21 cellular contexts compared by ENCODE assay signal in the genomic region with DNA sequence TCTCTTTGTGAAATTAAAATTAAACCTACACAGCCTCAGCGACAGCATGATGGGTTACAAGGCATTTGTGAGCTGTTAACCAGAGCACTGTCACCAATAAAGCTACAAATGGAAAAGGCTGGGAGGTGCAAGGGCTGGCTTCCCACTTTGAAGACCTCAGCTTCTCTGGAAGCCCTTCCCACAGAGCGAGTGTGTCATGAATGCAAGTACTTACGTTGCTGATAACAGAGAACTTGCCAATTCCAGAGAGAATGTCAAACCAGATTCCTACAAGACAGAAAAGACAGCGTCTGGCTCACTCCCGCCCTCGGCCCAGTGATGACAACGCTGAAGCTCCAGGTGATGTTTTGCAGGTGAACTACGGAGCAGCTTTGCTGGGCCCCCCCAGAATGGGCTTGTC.
DNase-seq lines count a peak whose midpoint lies in the region; ATAC-seq and TF ChIP-seq lines count a peak whose summit lies in the region.
"Had no signal": no experiment of that assay in that cellular context is flagged by ENCODE, and none has a peak within 500 bp of the region (broad histone marks: within the 10 kb centered on the region; RNA-seq: fewer than 3 reads in every experiment).

No MANE protein-coding gene starts in this region.

- no peaks in the 10 kb centered on the region for H3K9me3 Mint-ChIP-seq in mesothelial cell of epicardium
- H3K9me3 Mint-ChIP-seq in stimulated activated memory B cell treated with anti-CD40 and anti-IgM and Interleukin-4, amounts not matched to agents 10 μg/mL and 1 μg/mL and 100 μg/mL, for 72 hours = no peaks in the 10 kb centered on the region

- H3K9me3 ChIP-seq in right cardiac atrium (ENCODE audit: control insufficient read depth, low read length) (no peaks in the 10 kb centered on the region), right atrium auricular region (no peaks in the 10 kb centered on the region)
- H3K9me3 ChIP-seq: SJSA1 had no signal

- no peak overlapping the region for H3K4me3 Mint-ChIP-seq in mesothelial cell of epicardium
- H3K4me3 Mint-ChIP-seq in stimulated activated memory B cell treated with anti-CD40 and anti-IgM and Interleukin-4, amounts not matched to agents 10 μg/mL and 1 μg/mL and 100 μg/mL, for 72 hours = no peak overlapping the region
- H3K4me3 Mint-ChIP-seq: CD14-positive monocyte; CD8-positive, alpha-beta memory T cell had no signal

- DNase-seq in right cardiac atrium (no peak), right atrium auricular region (ENCODE audit: low spot score) (no peak), dermis blood vessel endothelial cell (peak; percentile 64), mesothelial cell of epicardium (ENCODE audit: low spot score in 2 of 2, unreplicated experiment in 2 of 2) (no peak), NCI-H69 (lab: John Stamatoyannopoulos, UW) (no peak), OCI-M2 (lab: John Stamatoyannopoulos, UW; ENCODE audit: unreplicated experiment) (no peak)
- DNase-seq: CD8-positive, alpha-beta memory T cell; DMS 273 treated with DMSO at 0.1 percent for 48 hours; GF-D8; HCEC 1CT; KBM-7; MV-4-11; NCI-H1105; NCI-H1436 treated with DMSO at 0.1 percent for 48 hours; NCI-H187 treated with DMSO at 0.1 percent for 48 hours; NCI-H524; NCI-H774; PC-3 had no signal

- H3K27ac Mint-ChIP-seq in mesothelial cell of epicardium = peak overlapping the region; percentile 32
- H3K27ac Mint-ChIP-seq in stimulated activated memory B cell treated with anti-CD40 and anti-IgM and Interleukin-4, amounts not matched to agents 10 μg/mL and 1 μg/mL and 100 μg/mL, for 72 hours = no peak overlapping the region
- H3K27ac Mint-ChIP-seq: CD14-positive monocyte; CD8-positive, alpha-beta memory T cell had no signal

- H3K36me3 ChIP-seq in right atrium auricular region = no peaks in the 10 kb centered on the region
- H3K36me3 ChIP-seq: SJSA1 had no signal

- peak in 1 of 2 donors; percentile 15 for ATAC-seq in right cardiac atrium
- no peak for ATAC-seq in stimulated activated memory B cell treated with anti-CD40 and anti-IgM and Interleukin-4, amounts not matched to agents 10 μg/mL and 1 μg/mL and 100 μg/mL, for 72 hours
- ATAC-seq: PC-3 had no signal

- no peaks in the 10 kb centered on the region for H3K27me3 Mint-ChIP-seq in mesothelial cell of epicardium (ENCODE audit: low read depth)
- H3K27me3 Mint-ChIP-seq in stimulated activated memory B cell treated with anti-CD40 and anti-IgM and Interleukin-4, amounts not matched to agents 10 μg/mL and 1 μg/mL and 100 μg/mL, for 72 hours = no peaks in the 10 kb centered on the region

- TF ChIP-seq CTCF in right atrium auricular region (IDR thresholded peaks at IDR 0.05) (no peak), mesothelial cell of epicardium (IDR thresholded peaks at IDR 0.05; ENCODE audit: unreplicated experiment) (no peak)

- 38% methylated on average over 8 of the region's 8 CpGs for WGBS in right cardiac atrium

- no peaks in the 10 kb centered on the region for H3K27me3 ChIP-seq in right cardiac atrium (ENCODE audit: control insufficient read depth, insufficient read depth)
- no peaks in the 10 kb centered on the region for H3K27me3 ChIP-seq in right atrium auricular region

- H3K4me1 ChIP-seq in right cardiac atrium (ENCODE audit: control insufficient read depth, insufficient read depth, low read length) (peaks cover 12% of the 10 kb centered on the region), right atrium auricular region (peaks cover 0 to 39% of the 10 kb centered on the region in 2 donors)
- H3K4me1 ChIP-seq: SJSA1 had no signal

- intact Hi-C loops in right cardiac atrium (cut with DNase I) = no loop called here

- H3K4me3 ChIP-seq in right cardiac atrium (ENCODE audit: low read length) (no peak overlapping the region), right atrium auricular region (no peak overlapping the region)
- H3K4me3 ChIP-seq: SJSA1 had no signal

- peak overlapping the region; percentile 12 for H3K27ac ChIP-seq in right cardiac atrium (ENCODE audit: low read length)
- no peak overlapping the region for H3K27ac ChIP-seq in right atrium auricular region
- H3K27ac ChIP-seq: SJSA1 had no signal

- H3K4me1 Mint-ChIP-seq in mesothelial cell of epicardium = peaks cover 32% of the 10 kb centered on the region
- H3K4me1 Mint-ChIP-seq in stimulated activated memory B cell treated with anti-CD40 and anti-IgM and Interleukin-4, amounts not matched to agents 10 μg/mL and 1 μg/mL and 100 μg/mL, for 72 hours = no peaks in the 10 kb centered on the region
- H3K4me1 Mint-ChIP-seq: CD14-positive monocyte; CD8-positive, alpha-beta memory T cell had no signal

- no peaks in the 10 kb centered on the region for H3K36me3 Mint-ChIP-seq in mesothelial cell of epicardium
- no peaks in the 10 kb centered on the region for H3K36me3 Mint-ChIP-seq in stimulated activated memory B cell treated with anti-CD40 and anti-IgM and Interleukin-4, amounts not matched to agents 10 μg/mL and 1 μg/mL and 100 μg/mL, for 72 hours
- H3K36me3 Mint-ChIP-seq: CD14-positive monocyte; CD8-positive, alpha-beta memory T cell had no signal
